Comparison of ENCODE assay signal across 14 cellular contexts in genomic region chr20:3043381-3043780, GRCh38. TPM values are rescaled to one million over a fixed set of nuclear protein-coding genes. Genes with fewer than 3 reads are reported as not detected.
A peak's percentile ranks its signal among the peaks of the same experiment; 100 is the strongest.
DNase-seq lines count a peak whose midpoint lies in the region; ATAC-seq and TF ChIP-seq lines count a peak whose summit lies in the region.
"Had no signal": no experiment of that assay in that cellular context is flagged by ENCODE, and none has a peak within 500 bp of the region (broad histone marks: within the 10 kb centered on the region; RNA-seq: fewer than 3 reads in every experiment).

Gene GNRH2, plus strand, starts transcription at chr20:3043622. Its CDS starts 793 bp downstream, at chr20:3044415.

- H3K9me3 ChIP-seq in right lobe of liver (no peaks in the 10 kb centered on the region), thoracic aorta (no peaks in the 10 kb centered on the region), suprapubic skin (no peaks in the 10 kb centered on the region)
- H3K9me3 ChIP-seq: Peyer's patch had no signal

- H3K27me3 ChIP-seq in right lobe of liver (no peaks in the 10 kb centered on the region), thoracic aorta (replicated peaks; ENCODE audit: insufficient read depth) (no peaks in the 10 kb centered on the region), suprapubic skin (no peaks in the 10 kb centered on the region)
- H3K27me3 ChIP-seq: Peyer's patch had no signal

- no CpG with 5 or more reads among the region's 4 CpGs for WGBS in right lobe of liver (ENCODE audit: insufficient coverage, low coverage, low lambda C conversion rate, missing lambda C conversion rate)
- WGBS in suprapubic skin = 64% methylated on average over 4 of the region's 4 CpGs

- H3K4me3 Mint-ChIP-seq in activated naive CD4-positive, alpha-beta T cell treated with anti-CD3 and anti-CD28 coated beads, Interleukin-2, amount 10 ng/mL, durations not matched to agents 7 days and 5 days = peak within 1 kb of the TSS; percentile 40
- H3K4me3 Mint-ChIP-seq in activated naive CD8-positive, alpha-beta T cell treated with anti-CD3 and anti-CD28 coated beads for 36 hours = no peak within 1 kb of the TSS

- TF ChIP-seq CTCF in right lobe of liver (IDR thresholded peaks at IDR 0.05) (no peak), thoracic aorta (IDR thresholded peaks at IDR 0.05) (no peak), suprapubic skin (IDR thresholded peaks at IDR 0.05) (no peak)

- no peaks in the 10 kb centered on the region for H3K9me3 Mint-ChIP-seq in activated naive CD4-positive, alpha-beta T cell treated with anti-CD3 and anti-CD28 coated beads, Interleukin-2, amount 10 ng/mL, durations not matched to agents 7 days and 5 days
- no peaks in the 10 kb centered on the region for H3K9me3 Mint-ChIP-seq in activated naive CD8-positive, alpha-beta T cell treated with anti-CD3 and anti-CD28 coated beads for 36 hours

- DNase-seq in activated naive CD4-positive, alpha-beta T cell treated with anti-CD3 and anti-CD28 coated beads, Interleukin-2, amount 10 ng/mL, durations not matched to agents 7 days and 5 days = no peak
- no peak for DNase-seq in activated naive CD4-positive, alpha-beta T cell treated with Interleukin-2 at 50 U/mL for 16 hours
- no peak for DNase-seq in activated naive CD8-positive, alpha-beta T cell treated with anti-CD3 and anti-CD28 coated beads for 36 hours
- DNase-seq in right lobe of liver (no peak), thoracic aorta (ENCODE audit: low spot score) (no peak), suprapubic skin (ENCODE audit: low spot score in 2 of 2) (no peak)
- DNase-seq: Peyer's patch; stimulated activated CD4-positive, alpha-beta T cell treated with anti-CD3 and anti-CD28 coated beads, Interleukin-4, amount 100 ng/mL, for 4 hours had no signal

- H3K36me3 Mint-ChIP-seq in activated naive CD4-positive, alpha-beta T cell treated with anti-CD3 and anti-CD28 coated beads, Interleukin-2, amount 10 ng/mL, durations not matched to agents 7 days and 5 days = peaks cover 27% of the 10 kb centered on the region
- peaks cover 18% of the 10 kb centered on the region for H3K36me3 Mint-ChIP-seq in activated naive CD8-positive, alpha-beta T cell treated with anti-CD3 and anti-CD28 coated beads for 36 hours

- intact Hi-C loops in right lobe of liver (cut with DNase I) = loop anchor here in 1 of 2 donors (10.0 kb wide), 1 partner anchor 71 kb away; no protein-coding TSS in a partner anchor

- peak within 1 kb of the TSS; percentile 17 for H3K27ac Mint-ChIP-seq in activated naive CD4-positive, alpha-beta T cell treated with anti-CD3 and anti-CD28 coated beads, Interleukin-2, amount 10 ng/mL, durations not matched to agents 7 days and 5 days
- H3K27ac Mint-ChIP-seq in activated naive CD8-positive, alpha-beta T cell treated with anti-CD3 and anti-CD28 coated beads for 36 hours = peak within 1 kb of the TSS; percentile 31

- H3K27ac ChIP-seq in right lobe of liver (peak within 1 kb of the TSS in 2 of 3 donors; percentile 50 to 83), thoracic aorta (peak within 1 kb of the TSS; percentile 2 to 51), suprapubic skin (no peak within 1 kb of the TSS)

- no peak for TF ChIP-seq POLR2A in right lobe of liver (IDR thresholded peaks at IDR 0.05)
- no peak for TF ChIP-seq POLR2A in suprapubic skin (IDR thresholded peaks at IDR 0.05)

- CTCF ChIA-PET in activated naive CD4-positive, alpha-beta T cell treated with anti-CD3 and anti-CD28 coated beads, Interleukin-2, amount 10 ng/mL, durations not matched to agents 7 days and 5 days (lab: Charles Lee) = interaction anchor here (1.4 kb wide), 1 partner anchor 10 kb away, joined by 6 read pairs; no protein-coding TSS in a partner anchor

- H3K36me3 ChIP-seq in right lobe of liver = peaks cover 0 to 14% (median 3%) of the 10 kb centered on the region in 4 donors
- H3K36me3 ChIP-seq in thoracic aorta = peaks cover 20% of the 10 kb centered on the region
- peaks cover 31% of the 10 kb centered on the region for H3K36me3 ChIP-seq in suprapubic skin

- H3K27me3 Mint-ChIP-seq in activated naive CD4-positive, alpha-beta T cell treated with anti-CD3 and anti-CD28 coated beads, Interleukin-2, amount 10 ng/mL, durations not matched to agents 7 days and 5 days = no peaks in the 10 kb centered on the region
- H3K27me3 Mint-ChIP-seq in activated naive CD8-positive, alpha-beta T cell treated with anti-CD3 and anti-CD28 coated beads for 36 hours = no peaks in the 10 kb centered on the region

- H3K4me3 ChIP-seq in right lobe of liver = peak within 1 kb of the TSS in 1 of 3 donors; percentile 31
- no peak within 1 kb of the TSS for H3K4me3 ChIP-seq in thoracic aorta
- no peak within 1 kb of the TSS for H3K4me3 ChIP-seq in suprapubic skin
- H3K4me3 ChIP-seq: Peyer's patch had no signal

- H3K4me1 ChIP-seq in right lobe of liver = peaks cover 0 to 26% (median 5%) of the 10 kb centered on the region in 4 donors
- H3K4me1 ChIP-seq in thoracic aorta (ENCODE audit: control insufficient read depth in 1 of 2, low read depth in 2 of 2) = peaks cover 19 to 38% of the 10 kb centered on the region in 2 donors
- peaks cover 24% of the 10 kb centered on the region for H3K4me1 ChIP-seq in suprapubic skin

- peaks cover 44% of the 10 kb centered on the region for H3K4me1 Mint-ChIP-seq in activated naive CD4-positive, alpha-beta T cell treated with anti-CD3 and anti-CD28 coated beads, Interleukin-2, amount 10 ng/mL, durations not matched to agents 7 days and 5 days
- peaks cover 15% of the 10 kb centered on the region for H3K4me1 Mint-ChIP-seq in activated naive CD8-positive, alpha-beta T cell treated with anti-CD3 and anti-CD28 coated beads for 36 hours

- TF ChIP-seq EP300 in suprapubic skin (IDR thresholded peaks at IDR 0.05) = no peak

- ATAC-seq in right lobe of liver (no peak), thoracic aorta (ENCODE audit: insufficient number of reproducible peaks, low FRiP score, low read depth) (no peak), GM21529 (IDR thresholded peaks at IDR 0.05; ENCODE audit: unreplicated experiment) (no peak), GM18909 (IDR thresholded peaks at IDR 0.05; ENCODE audit: poor library complexity, unreplicated experiment) (no peak)

RNA-seq across cellular contexts. Expression of gene GNRH2, which starts in this region (rescaled TPM):
- total RNA-seq in activated naive CD8-positive, alpha-beta T cell treated with anti-CD3 and anti-CD28 coated beads for 36 hours = 1 to 10 TPM in 1 of 2 experiments, under 1 TPM in 1; 0.87 to 1.1 TPM
- total RNA-seq in right lobe of liver = under 1 TPM in 3 of 6 experiments, not detected in 3; 0.55 to 0.81 (median 0.66) TPM
- total RNA-seq in thoracic aorta = not detected
- total RNA-seq in suprapubic skin = under 1 TPM in 2 of 4 donors, not detected in 2; 0.83 TPM
- total RNA-seq: cerebellum, M059J, omental fat pad, Peyer's patch, temporal lobe had no signal
